20 cellular contexts compared by ENCODE assay signal in the genomic region with DNA sequence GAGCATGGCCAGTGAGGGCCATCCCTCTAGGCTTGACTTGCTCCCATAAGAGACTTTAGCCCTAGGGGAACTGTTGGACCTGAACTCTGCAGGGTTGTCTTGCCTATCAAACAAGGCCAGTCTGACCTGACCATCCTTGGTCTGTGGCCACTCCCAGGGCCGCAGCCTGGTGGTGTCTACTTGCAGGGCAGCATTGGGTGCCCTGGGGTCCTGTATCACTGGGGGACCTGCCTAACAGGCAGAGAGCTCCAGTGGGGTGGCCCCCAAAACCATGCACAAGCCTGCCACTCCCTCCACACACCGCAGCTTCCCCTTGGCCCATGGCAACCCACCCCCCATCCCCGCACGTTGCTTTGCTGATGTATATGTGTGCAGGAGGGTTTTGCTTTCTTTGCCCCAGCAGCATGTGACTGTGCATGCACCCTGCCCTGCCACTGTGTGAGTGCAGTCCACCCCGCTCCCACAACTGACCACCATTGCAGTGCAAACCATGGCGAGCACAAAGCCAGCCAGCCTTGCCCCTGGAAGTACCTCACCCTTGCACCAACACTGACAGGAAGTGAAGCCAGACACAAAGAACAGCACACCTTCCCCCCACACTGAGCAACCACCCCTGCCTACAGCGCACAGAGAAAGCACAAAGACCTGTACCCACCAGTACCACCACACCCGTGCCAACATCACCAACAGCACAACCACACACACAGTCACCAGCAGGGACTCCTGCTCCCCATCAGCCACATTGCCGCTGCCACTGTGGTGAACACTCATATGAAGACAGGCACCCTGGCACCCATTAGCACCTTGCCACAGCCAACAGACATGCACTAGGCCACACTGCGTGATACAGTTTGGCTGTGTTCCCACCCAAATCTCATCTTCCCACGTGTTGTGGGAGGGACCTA.
A peak's percentile ranks its signal among the peaks of the same experiment; 100 is the strongest.
DNase-seq lines count a peak whose midpoint lies in the region; ATAC-seq and TF ChIP-seq lines count a peak whose summit lies in the region.
"Had no signal": no experiment of that assay in that cellular context is flagged by ENCODE, and none has a peak within 500 bp of the region (broad histone marks: within the 10 kb centered on the region; RNA-seq: fewer than 3 reads in every experiment).

No MANE protein-coding gene starts in this region.

- H3K36me3 ChIP-seq in CD4-positive, CD25-positive, alpha-beta regulatory T cell (ENCODE audit: control insufficient read depth, insufficient read depth, low read length): no peaks in the 10 kb centered on the region
- H3K36me3 ChIP-seq in CD4-positive, alpha-beta memory T cell (ENCODE audit: insufficient read depth, low read length): no peaks in the 10 kb centered on the region
- no peaks in the 10 kb centered on the region for H3K36me3 ChIP-seq in naive thymus-derived CD4-positive, alpha-beta T cell (ENCODE audit: control insufficient read depth in 2 of 3, insufficient read depth in 3 of 3, low read length in 3 of 3)
- H3K36me3 ChIP-seq in gastrocnemius medialis: no peaks in the 10 kb centered on the region
- H3K36me3 ChIP-seq: sigmoid colon had no signal

- no peak for TF ChIP-seq POLR2A in gastrocnemius medialis (IDR thresholded peaks at IDR 0.05)

- H3K36me3 Mint-ChIP-seq in CD4-positive, CD25-positive, alpha-beta regulatory T cell: peaks cover 37% of the 10 kb centered on the region
- peaks cover 24 to 38% of the 10 kb centered on the region in 2 donors for H3K36me3 Mint-ChIP-seq in CD4-positive, alpha-beta memory T cell
- no peaks in the 10 kb centered on the region for H3K36me3 Mint-ChIP-seq in activated T-helper 17 cell treated with anti-CD3 and anti-CD28 coated beads, Interleukin-2, amount 50 U/mL, for 72 hours (ENCODE audit: low read depth)
- H3K36me3 Mint-ChIP-seq in naive thymus-derived CD4-positive, alpha-beta T cell: peaks cover 2 to 46% (median 26%) of the 10 kb centered on the region in 5 donors

- H3K4me3 Mint-ChIP-seq in CD4-positive, CD25-positive, alpha-beta regulatory T cell: peak overlapping the region in 3 of 4 donors; percentile 35 to 67 (median 67)
- peak overlapping the region in 4 of 8 donors; percentile 14 to 55 (median 48) for H3K4me3 Mint-ChIP-seq in CD4-positive, alpha-beta memory T cell
- no peak overlapping the region for H3K4me3 Mint-ChIP-seq in activated T-helper 17 cell treated with anti-CD3 and anti-CD28 coated beads, Interleukin-2, amount 50 U/mL, for 72 hours
- H3K4me3 Mint-ChIP-seq in naive thymus-derived CD4-positive, alpha-beta T cell: peak overlapping the region in 7 of 10 donors; percentile 45 to 72 (median 63)
- H3K4me3 Mint-ChIP-seq: stimulated activated naive B cell treated with anti-CD40 and anti-IgM and Interleukin-4, amounts not matched to agents 10 μg/mL and 1 μg/mL and 100 μg/mL, for 72 hours had no signal

- DNase-seq in CD4-positive, CD25-positive, alpha-beta regulatory T cell: peak in 1 of 3 donors; percentile 6
- DNase-seq in CD4-positive, alpha-beta memory T cell: no peak
- peak in 2 of 9 donors; percentile 4 to 7 for DNase-seq in naive thymus-derived CD4-positive, alpha-beta T cell
- DNase-seq in gastrocnemius medialis (no peak), COLO829 (ENCODE audit: low spot score) (no peak)
- DNase-seq: activated CD4-positive, alpha-beta T cell treated with anti-CD3 and anti-CD28 coated beads, Interleukin-2, amount 50 U/mL, for 48 hours; amygdala; caudate nucleus; foreskin fibroblast; GOT3; hippocampal formation; NCI-H1694; NCI-H69; sigmoid colon; stimulated activated naive B cell treated with anti-CD40 and anti-IgM and Interleukin-4, amounts not matched to agents 10 μg/mL and 1 μg/mL and 100 μg/mL, for 72 hours; SW 1271 had no signal

- H3K27ac ChIP-seq in CD4-positive, CD25-positive, alpha-beta regulatory T cell (ENCODE audit: insufficient read depth, low read length, poor library complexity, severe bottlenecking): no peak overlapping the region
- H3K27ac ChIP-seq in CD4-positive, alpha-beta memory T cell (ENCODE audit: low read depth, low read length): no peak overlapping the region
- H3K27ac ChIP-seq in naive thymus-derived CD4-positive, alpha-beta T cell (ENCODE audit: low read depth, low read length): no peak overlapping the region
- no peak overlapping the region for H3K27ac ChIP-seq in gastrocnemius medialis
- H3K27ac ChIP-seq: KMS-11, sigmoid colon, tibial nerve had no signal

- CTCF ChIA-PET in CD4-positive, alpha-beta memory T cell (lab: Charles Lee; ENCODE audit: partially characterized antibody): no interaction called here
- CTCF ChIA-PET in naive thymus-derived CD4-positive, alpha-beta T cell (lab: Charles Lee): no interaction called here

- H3K4me1 Mint-ChIP-seq in CD4-positive, CD25-positive, alpha-beta regulatory T cell: peaks cover 33 to 57% (median 44%) of the 10 kb centered on the region in 4 donors
- peaks cover 36 to 60% (median 47%) of the 10 kb centered on the region in 4 donors for H3K4me1 Mint-ChIP-seq in CD4-positive, alpha-beta memory T cell
- H3K4me1 Mint-ChIP-seq in activated T-helper 17 cell treated with anti-CD3 and anti-CD28 coated beads, Interleukin-2, amount 50 U/mL, for 72 hours: peaks cover 36% of the 10 kb centered on the region
- H3K4me1 Mint-ChIP-seq in naive thymus-derived CD4-positive, alpha-beta T cell: peaks cover 27 to 75% (median 60%) of the 10 kb centered on the region in 7 donors

- H3K27me3 ChIP-seq in CD4-positive, CD25-positive, alpha-beta regulatory T cell (ENCODE audit: control insufficient read depth, insufficient read depth, low read length): no peaks in the 10 kb centered on the region
- no peaks in the 10 kb centered on the region for H3K27me3 ChIP-seq in CD4-positive, alpha-beta memory T cell (ENCODE audit: insufficient read depth, low read length)
- no peaks in the 10 kb centered on the region for H3K27me3 ChIP-seq in naive thymus-derived CD4-positive, alpha-beta T cell (ENCODE audit: control insufficient read depth in 2 of 2, insufficient read depth in 2 of 2, low read length in 2 of 2)
- no peaks in the 10 kb centered on the region for H3K27me3 ChIP-seq in gastrocnemius medialis
- H3K27me3 ChIP-seq: sigmoid colon, tibial nerve had no signal

- POLR2A ChIA-PET in CD4-positive, alpha-beta memory T cell (lab: Charles Lee; ENCODE audit: partially characterized antibody): no interaction called here
- POLR2A ChIA-PET in naive thymus-derived CD4-positive, alpha-beta T cell (lab: Charles Lee): interaction anchor here (0.6 kb wide), 1 partner anchor 20 kb away, joined by 3 read pairs; no protein-coding TSS in a partner anchor

- H3K27ac Mint-ChIP-seq in CD4-positive, CD25-positive, alpha-beta regulatory T cell: peak overlapping the region in 2 of 3 donors; percentile 23 to 37
- peak overlapping the region in 5 of 7 donors; percentile 12 to 78 (median 38) for H3K27ac Mint-ChIP-seq in CD4-positive, alpha-beta memory T cell
- H3K27ac Mint-ChIP-seq in activated T-helper 17 cell treated with anti-CD3 and anti-CD28 coated beads, Interleukin-2, amount 50 U/mL, for 72 hours: peak overlapping the region; percentile 36
- peak overlapping the region in 6 of 9 donors; percentile 38 to 88 (median 67) for H3K27ac Mint-ChIP-seq in naive thymus-derived CD4-positive, alpha-beta T cell

- peaks cover 0 to 11% (median 2%) of the 10 kb centered on the region in 7 donors for H3K9me3 Mint-ChIP-seq in CD4-positive, CD25-positive, alpha-beta regulatory T cell
- peaks cover 0 to 20% (median 6%) of the 10 kb centered on the region in 8 donors for H3K9me3 Mint-ChIP-seq in CD4-positive, alpha-beta memory T cell
- peaks cover 7% of the 10 kb centered on the region for H3K9me3 Mint-ChIP-seq in activated T-helper 17 cell treated with anti-CD3 and anti-CD28 coated beads, Interleukin-2, amount 50 U/mL, for 72 hours
- peaks cover 0 to 29% (median 9%) of the 10 kb centered on the region in 11 donors for H3K9me3 Mint-ChIP-seq in naive thymus-derived CD4-positive, alpha-beta T cell

- intact Hi-C loops in CD4-positive, alpha-beta memory T cell (cut with micrococcal nuclease): no loop called here
- intact Hi-C loops in naive thymus-derived CD4-positive, alpha-beta T cell (cut with micrococcal nuclease): loop anchor here in 1 of 2 donors (5.0 kb wide), 1 partner anchor 118 kb away; no protein-coding TSS in a partner anchor
- intact Hi-C loops in gastrocnemius medialis (cut with DNase I; ENCODE audit: low total_unique reads): no loop called here

- no peaks in the 10 kb centered on the region for H3K9me3 ChIP-seq in CD4-positive, CD25-positive, alpha-beta regulatory T cell (ENCODE audit: control insufficient read depth in 2 of 2, low read length in 2 of 2)
- H3K9me3 ChIP-seq in CD4-positive, alpha-beta memory T cell (ENCODE audit: control insufficient read depth in 1 of 2, low read length in 2 of 2): no peaks in the 10 kb centered on the region
- no peaks in the 10 kb centered on the region for H3K9me3 ChIP-seq in naive thymus-derived CD4-positive, alpha-beta T cell (ENCODE audit: control insufficient read depth in 2 of 3, low read length in 3 of 3)
- no peaks in the 10 kb centered on the region for H3K9me3 ChIP-seq in gastrocnemius medialis
- H3K9me3 ChIP-seq: sigmoid colon had no signal

- in situ Hi-C loops in gastrocnemius medialis (cut with MboI; ENCODE audit: low sequenced_read_pairs in 4 of 4): no loop called here

- H3K4me1 ChIP-seq in CD4-positive, CD25-positive, alpha-beta regulatory T cell (ENCODE audit: control insufficient read depth, insufficient read depth, low read length, poor library complexity, severe bottlenecking): peaks cover 4% of the 10 kb centered on the region
- peaks cover 24% of the 10 kb centered on the region for H3K4me1 ChIP-seq in CD4-positive, alpha-beta memory T cell (ENCODE audit: insufficient read depth, low read length)
- peaks cover 4 to 21% of the 10 kb centered on the region in 2 donors for H3K4me1 ChIP-seq in naive thymus-derived CD4-positive, alpha-beta T cell (ENCODE audit: control insufficient read depth in 2 of 2, insufficient read depth in 2 of 2, low read length in 2 of 2)
- no peaks in the 10 kb centered on the region for H3K4me1 ChIP-seq in gastrocnemius medialis
- H3K4me1 ChIP-seq: sigmoid colon, tibial nerve had no signal

- no peak for TF ChIP-seq CTCF in gastrocnemius medialis (IDR thresholded peaks at IDR 0.05 in 4 of 5, conservative IDR thresholded peaks at IDR 0.05 in 1 of 5)

- no peak overlapping the region for H3K4me3 ChIP-seq in CD4-positive, CD25-positive, alpha-beta regulatory T cell (ENCODE audit: low read depth, low read length)
- no peak overlapping the region for H3K4me3 ChIP-seq in CD4-positive, alpha-beta memory T cell (ENCODE audit: low read length in 2 of 2)
- no peak overlapping the region for H3K4me3 ChIP-seq in naive thymus-derived CD4-positive, alpha-beta T cell (ENCODE audit: low read length)
- H3K4me3 ChIP-seq in gastrocnemius medialis: no peak overlapping the region
- H3K4me3 ChIP-seq: sigmoid colon, tibial nerve had no signal

- H3K27me3 Mint-ChIP-seq in CD4-positive, CD25-positive, alpha-beta regulatory T cell: no peaks in the 10 kb centered on the region
- no peaks in the 10 kb centered on the region for H3K27me3 Mint-ChIP-seq in CD4-positive, alpha-beta memory T cell
- H3K27me3 Mint-ChIP-seq in activated T-helper 17 cell treated with anti-CD3 and anti-CD28 coated beads, Interleukin-2, amount 50 U/mL, for 72 hours: no peaks in the 10 kb centered on the region
- H3K27me3 Mint-ChIP-seq in naive thymus-derived CD4-positive, alpha-beta T cell: no peaks in the 10 kb centered on the region
- H3K27me3 Mint-ChIP-seq: stimulated activated naive B cell treated with anti-CD40 and anti-IgM and Interleukin-4, amounts not matched to agents 10 μg/mL and 1 μg/mL and 100 μg/mL, for 72 hours had no signal

- no peak for ATAC-seq in CD4-positive, CD25-positive, alpha-beta regulatory T cell (ENCODE audit: low read depth in 2 of 2)
- peak; percentile 57 for ATAC-seq in activated T-helper 17 cell treated with anti-CD3 and anti-CD28 coated beads, Interleukin-2, amount 50 U/mL, for 72 hours (replicated peaks)
- ATAC-seq in naive thymus-derived CD4-positive, alpha-beta T cell: peak; percentile 54
- ATAC-seq in gastrocnemius medialis (no peak), HG03378 (IDR thresholded peaks at IDR 0.05; ENCODE audit: unreplicated experiment) (no peak)
- ATAC-seq: stimulated activated naive B cell treated with anti-CD40 and anti-IgM and Interleukin-4, amounts not matched to agents 10 μg/mL and 1 μg/mL and 100 μg/mL, for 72 hours had no signal

Comparison
In these comparisons a context has a peak if more than half of its experiments do, and no peak if none do; other contexts are left out.
1. ATAC-seq: peak in activated T-helper 17 cell treated with anti-CD3 and anti-CD28 coated beads, Interleukin-2, amount 50 U/mL, for 72 hours (single experiment) and naive thymus-derived CD4-positive, alpha-beta T cell (single experiment); none in CD4-positive, CD25-positive, alpha-beta regulatory T cell (0 of 2), gastrocnemius medialis (0 of 2) and HG03378 (single experiment).
2. Peak in every context shown above with its lines, with median percentiles within 50 percentile points of each other: H3K27ac Mint-ChIP-seq.